In genomic region chr18:2573408-2573807, GRCh38 we compare ENCODE assay signal across 12 cellular contexts. TPM values are rescaled to one million over a fixed set of nuclear protein-coding genes. Genes with fewer than 3 reads are reported as not detected.
DNase-seq lines count a peak whose midpoint lies in the region; ATAC-seq, FAIRE-seq and TF ChIP-seq lines count a peak whose summit lies in the region.
"Had no signal": no experiment of that assay in that cellular context is flagged by ENCODE, and none has a peak within 500 bp of the region (broad histone marks: within the 10 kb centered on the region; RNA-seq: fewer than 3 reads in every experiment).

No MANE protein-coding gene starts in this region.

- FAIRE-seq in RCC 7860 (lab: Jason Lieb, UNC), result no peak
- FAIRE-seq: TTC549 had no signal

- H3F3A ChIP-seq in MM.1S (ENCODE audit: insufficient read depth, low read length), result no peaks in the 10 kb centered on the region

- H3K27me3 Mint-ChIP-seq in activated CD4-positive, alpha-beta T cell treated with anti-CD3 and anti-CD28 coated beads for 36 hours, result no peaks in the 10 kb centered on the region
- no peaks in the 10 kb centered on the region for H3K27me3 Mint-ChIP-seq in central memory CD8-positive, alpha-beta T cell
- no peaks in the 10 kb centered on the region for H3K27me3 Mint-ChIP-seq in osteocyte (ENCODE audit: unreplicated experiment)

- H3K9me2 ChIP-seq in MM.1S (replicated peaks; ENCODE audit: insufficient read depth, low read length), result no peaks in the 10 kb centered on the region

- no peak overlapping the region for H2AFZ ChIP-seq in MM.1S (ENCODE audit: low read length)

- TF ChIP-seq CTCF in MM.1S (IDR thresholded peaks at IDR 0.05; ENCODE audit: low read length) (no peak), osteocyte (IDR thresholded peaks at IDR 0.05) (no peak)

- peaks cover 16% of the 10 kb centered on the region for H3K36me3 ChIP-seq in MM.1S (replicated peaks; ENCODE audit: insufficient read depth, low read length)
- H3K36me3 ChIP-seq: colonic mucosa, left lung had no signal

- H3K9me3 ChIP-seq in MM.1S (replicated peaks; ENCODE audit: insufficient read depth, low read length), result no peaks in the 10 kb centered on the region
- H3K9me3 ChIP-seq: colonic mucosa, left lung had no signal

- intact Hi-C loops in activated CD4-positive, alpha-beta T cell treated with anti-CD3 and anti-CD28 coated beads for 36 hours (cut with DNase I, micrococcal nuclease), result loop anchor here (2.0 to 5.0 kb wide), 7 partner anchors 15 to 1029 kb away; partner anchors contain the start of genes EMILIN2 (in 1 of the 2) and MYL12B (in 1 of the 2)

- H3K27me3 ChIP-seq in MM.1S (replicated peaks; ENCODE audit: insufficient read depth, low read length), result no peaks in the 10 kb centered on the region
- H3K27me3 ChIP-seq: colonic mucosa, left lung had no signal

- H3K4me3 ChIP-seq in MM.1S (ENCODE audit: low read length), result peak overlapping the region; percentile 87
- H3K4me3 ChIP-seq: colonic mucosa, left lung had no signal

- peaks cover 48% of the 10 kb centered on the region for H3K4me1 Mint-ChIP-seq in activated CD4-positive, alpha-beta T cell treated with anti-CD3 and anti-CD28 coated beads for 36 hours
- H3K4me1 Mint-ChIP-seq in central memory CD8-positive, alpha-beta T cell, result peaks cover 42% of the 10 kb centered on the region
- H3K4me1 Mint-ChIP-seq in osteocyte (ENCODE audit: unreplicated experiment), result peaks cover 52% of the 10 kb centered on the region

- POLR2A ChIA-PET in activated CD4-positive, alpha-beta T cell treated with anti-CD3 and anti-CD28 coated beads for 36 hours (lab: Charles Lee), result interaction anchor here (0.5 to 1.1 kb wide), 3 partner anchors 29 to 300 kb away, joined by 3 to 4 read pairs (median 3); no protein-coding TSS in a partner anchor

- peak overlapping the region; percentile 98; the same call in 1 of the 2 replicates for H3K9ac ChIP-seq in MM.1S (ENCODE audit: low read length)

- DNase-seq in activated CD4-positive, alpha-beta T cell treated with anti-CD3 and anti-CD28 coated beads for 36 hours, result no peak
- DNase-seq in activated CD4-positive, alpha-beta T cell treated with anti-CD3 and anti-CD28 coated beads for 1 hour, result no peak
- no peak for DNase-seq in MM.1S
- DNase-seq in central memory CD8-positive, alpha-beta T cell (ENCODE audit: low spot score in 2 of 2), result no peak
- no peak for DNase-seq in osteocyte (ENCODE audit: extremely low spot score, unreplicated experiment)
- no peak for DNase-seq in NCI-H1436 (lab: John Stamatoyannopoulos, UW)
- DNase-seq in amygdala (lab: John Stamatoyannopoulos, UW), result no peak
- no peak for DNase-seq in RCC 7860 (ENCODE audit: low spot score)
- DNase-seq: colonic mucosa, left lung, NCI-H1930 had no signal

- H3K36me3 Mint-ChIP-seq in activated CD4-positive, alpha-beta T cell treated with anti-CD3 and anti-CD28 coated beads for 36 hours (ENCODE audit: low read depth), result peaks cover 55% of the 10 kb centered on the region
- H3K36me3 Mint-ChIP-seq in central memory CD8-positive, alpha-beta T cell (ENCODE audit: insufficient read depth), result peaks cover 19% of the 10 kb centered on the region
- H3K36me3 Mint-ChIP-seq in osteocyte (ENCODE audit: unreplicated experiment), result no peaks in the 10 kb centered on the region

- ATAC-seq in activated CD4-positive, alpha-beta T cell treated with anti-CD3 and anti-CD28 coated beads for 36 hours, result no peak
- ATAC-seq in central memory CD8-positive, alpha-beta T cell (replicated peaks; ENCODE audit: extremely low read depth, poor library complexity, severe bottlenecking), result no peak
- ATAC-seq: left lung had no signal

- H3K79me2 ChIP-seq in MM.1S (ENCODE audit: low read length), result peaks cover 84% of the 10 kb centered on the region

- H3K4me1 ChIP-seq in MM.1S (ENCODE audit: low read length), result peaks cover 12% of the 10 kb centered on the region

- peak overlapping the region; percentile 98 for H3K4me3 Mint-ChIP-seq in activated CD4-positive, alpha-beta T cell treated with anti-CD3 and anti-CD28 coated beads for 36 hours
- H3K4me3 Mint-ChIP-seq in central memory CD8-positive, alpha-beta T cell, result peak overlapping the region; percentile 29
- peak overlapping the region; percentile 100 for H3K4me3 Mint-ChIP-seq in osteocyte (ENCODE audit: unreplicated experiment)

- H3K27ac Mint-ChIP-seq in activated CD4-positive, alpha-beta T cell treated with anti-CD3 and anti-CD28 coated beads for 36 hours, result peak overlapping the region; percentile 18
- no peak overlapping the region for H3K27ac Mint-ChIP-seq in central memory CD8-positive, alpha-beta T cell (ENCODE audit: low read depth)
- peak overlapping the region; percentile 100 for H3K27ac Mint-ChIP-seq in osteocyte (ENCODE audit: unreplicated experiment)

- H3K4me2 ChIP-seq in MM.1S (ENCODE audit: low read depth, low read length), result peak overlapping the region; percentile 86

- H3K9me3 Mint-ChIP-seq in activated CD4-positive, alpha-beta T cell treated with anti-CD3 and anti-CD28 coated beads for 36 hours (ENCODE audit: low read depth), result no peaks in the 10 kb centered on the region
- H3K9me3 Mint-ChIP-seq in central memory CD8-positive, alpha-beta T cell, result no peaks in the 10 kb centered on the region
- no peaks in the 10 kb centered on the region for H3K9me3 Mint-ChIP-seq in osteocyte (ENCODE audit: unreplicated experiment)

- H3K27ac ChIP-seq in MM.1S (ENCODE audit: low read length), result no peak overlapping the region
- H3K27ac ChIP-seq: colonic mucosa, left lung had no signal

- CTCF ChIA-PET in activated CD4-positive, alpha-beta T cell treated with anti-CD3 and anti-CD28 coated beads for 36 hours (lab: Charles Lee), result interaction anchor here (1.0 to 2.1 kb wide), 7 partner anchors 15 to 236 kb away, joined by 3 to 7 read pairs (median 4); no protein-coding TSS in a partner anchor

- no peaks in the 10 kb centered on the region for H4K20me1 ChIP-seq in MM.1S (ENCODE audit: insufficient read depth, low read length)

RNA-seq across cellular contexts. Expression of gene NDC80, which starts 2.1 kb away (rescaled TPM):
- total RNA-seq in activated CD4-positive, alpha-beta T cell treated with anti-CD3 and anti-CD28 coated beads for 36 hours, result 10 to 100 TPM; 84.7 to 88.5 TPM
- 7.9 and 9.4 TPM in 2 replicates for total RNA-seq in osteocyte

RNA-seq across cellular contexts. Expression of gene METTL4, which starts 2.1 kb away (rescaled TPM):
- total RNA-seq in activated CD4-positive, alpha-beta T cell treated with anti-CD3 and anti-CD28 coated beads for 36 hours, result 10 to 100 TPM; 12.8 to 22.0 TPM
- 10.8 and 12.8 TPM in 2 replicates for total RNA-seq in osteocyte

Comparison
In these comparisons a context has a peak if more than half of its experiments do, and no peak if none do; other contexts are left out.
1. H3K4me3 Mint-ChIP-seq: peak in every context shown above with its lines; median percentile 100 in osteocyte; 98 in activated CD4-positive, alpha-beta T cell treated with anti-CD3 and anti-CD28 coated beads for 36 hours; 29 in central memory CD8-positive, alpha-beta T cell.